16 cellular contexts compared by ENCODE assay signal in the genomic region with DNA sequence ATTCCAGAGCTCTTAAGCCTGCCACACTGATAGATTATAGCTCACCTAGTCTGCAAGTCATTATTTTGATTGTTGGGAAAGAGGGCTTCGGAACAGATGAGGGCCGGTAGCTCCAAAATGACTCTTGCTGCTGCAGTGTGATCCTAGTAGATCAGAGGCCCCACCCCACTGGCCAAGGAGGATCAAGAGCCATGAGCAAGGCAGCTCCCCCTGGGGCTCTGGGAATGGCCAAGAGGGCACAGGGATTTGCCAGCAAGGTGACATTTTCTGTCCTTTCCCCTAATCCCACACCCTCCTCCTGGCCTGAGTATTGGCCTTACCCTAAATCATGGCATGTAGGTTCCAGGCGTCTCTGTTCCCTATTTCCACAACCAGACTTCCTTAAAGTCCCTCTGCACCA. TPM values are rescaled to one million over a fixed set of nuclear protein-coding genes. Genes with fewer than 3 reads are reported as not detected.
DNase-seq lines count a peak whose midpoint lies in the region; ATAC-seq and TF ChIP-seq lines count a peak whose summit lies in the region.
"Had no signal": no experiment of that assay in that cellular context is flagged by ENCODE, and none has a peak within 500 bp of the region (broad histone marks: within the 10 kb centered on the region; RNA-seq: fewer than 3 reads in every experiment).

No MANE protein-coding gene starts in this region.

- H3K27me3 ChIP-seq in H7 (ENCODE audit: control insufficient read depth, insufficient read depth, low read length) = no peaks in the 10 kb centered on the region
- H3K27me3 ChIP-seq in lower lobe of right lung (ENCODE audit: low read depth) = no peaks in the 10 kb centered on the region
- no peaks in the 10 kb centered on the region for H3K27me3 ChIP-seq in upper lobe of right lung
- H3K27me3 ChIP-seq in tibial artery = no peaks in the 10 kb centered on the region
- H3K27me3 ChIP-seq: BE2C had no signal

- ATAC-seq in WTC11 (peak; percentile 18), lower lobe of right lung (peak; percentile 11 to 17), upper lobe of right lung (peak; percentile 40)
- ATAC-seq: GM12878 had no signal

- peaks cover 11% of the 10 kb centered on the region for H3K9me3 Mint-ChIP-seq in WTC11

- intact Hi-C loops in lower lobe of right lung (cut with DNase I) (no loop called here), upper lobe of right lung (cut with DNase I) (no loop called here), tibial artery (cut with DNase I; ENCODE audit: low total_unique reads) (no loop called here)

- TF ChIP-seq CTCF in WTC11 (IDR thresholded peaks at IDR 0.05) (no peak), lower lobe of right lung (IDR thresholded peaks at IDR 0.05) (no peak), upper lobe of right lung (IDR thresholded peaks at IDR 0.05) (no peak), tibial artery (IDR thresholded peaks at IDR 0.05) (no peak)

- CTCF ChIA-PET in WTC11 (lab: Charles Lee) = interaction anchor here (0.7 to 1.0 kb wide), 2 partner anchors 9 to 1739 kb away, joined by 3 read pairs; no protein-coding TSS in a partner anchor

- H3K4me3 ChIP-seq in H7 (ENCODE audit: insufficient read depth, low read depth, low read length) = no peak overlapping the region
- no peak overlapping the region for H3K4me3 ChIP-seq in lower lobe of right lung
- no peak overlapping the region for H3K4me3 ChIP-seq in upper lobe of right lung
- no peak overlapping the region for H3K4me3 ChIP-seq in tibial artery
- H3K4me3 ChIP-seq: GM12878, HAP-1 had no signal

- no peaks in the 10 kb centered on the region; the same call in 1 of the 2 replicates for H3K27me3 Mint-ChIP-seq in WTC11 (ENCODE audit: low read depth)

- H3K4me1 Mint-ChIP-seq in WTC11 = peaks cover 34% of the 10 kb centered on the region
- H3K4me1 Mint-ChIP-seq: CD4-positive, alpha-beta memory T cell had no signal

- DNase-seq in H7 = peak; percentile 51
- no peak for DNase-seq in WTC11 (ENCODE audit: low spot score)
- no peak for DNase-seq in lower lobe of right lung
- DNase-seq in upper lobe of right lung = no peak
- no peak for DNase-seq in AG08396 (ENCODE audit: low spot score)
- DNase-seq in tibial artery = no peak
- no peak for DNase-seq in SW480 (ENCODE audit: low spot score)
- DNase-seq: BE2C; CD4-positive, alpha-beta memory T cell; DMS79 treated with DMSO at 0.1 percent for 48 hours had no signal

- H3K27ac ChIP-seq in lower lobe of right lung = no peak overlapping the region
- H3K27ac ChIP-seq in upper lobe of right lung = no peak overlapping the region
- no peak overlapping the region for H3K27ac ChIP-seq in tibial artery
- H3K27ac ChIP-seq: HL-60 had no signal

- no peak overlapping the region for H3K4me3 Mint-ChIP-seq in WTC11
- H3K4me3 Mint-ChIP-seq: CD4-positive, alpha-beta memory T cell had no signal

- H3K36me3 ChIP-seq in H7 (replicated peaks; ENCODE audit: control insufficient read depth, insufficient read depth, low read length) (peaks cover 1% of the 10 kb centered on the region), lower lobe of right lung (peaks cover 5% of the 10 kb centered on the region), upper lobe of right lung (peaks cover 2% of the 10 kb centered on the region), tibial artery (peaks cover 23 to 29% (median 26%) of the 10 kb centered on the region in 3 donors)
- H3K36me3 ChIP-seq: BE2C had no signal

- H3K9me3 ChIP-seq in lower lobe of right lung (no peaks in the 10 kb centered on the region), upper lobe of right lung (no peaks in the 10 kb centered on the region), tibial artery (no peaks in the 10 kb centered on the region)
- H3K9me3 ChIP-seq: BE2C, HAP-1 had no signal

- H3K4me1 ChIP-seq in lower lobe of right lung (no peaks in the 10 kb centered on the region), upper lobe of right lung (no peaks in the 10 kb centered on the region), tibial artery (peaks cover 0 to 14% (median 12%) of the 10 kb centered on the region in 4 donors)

- H3K36me3 Mint-ChIP-seq in WTC11 = peaks cover 9% of the 10 kb centered on the region

- POLR2A ChIA-PET in WTC11 (lab: Charles Lee) = no interaction called here

- no peak overlapping the region for H3K27ac Mint-ChIP-seq in WTC11
- H3K27ac Mint-ChIP-seq: CD4-positive, alpha-beta memory T cell had no signal

TF ChIP-seq in WTC11, 78 proteins besides CTCF, POLR2A, EP300 and RAD21 (continues in another document):
- no peak for TF ChIP-seq ZNF425 (CRISPR knock-in tag; conservative IDR thresholded peaks at IDR 0.05)
- no peak for TF ChIP-seq ZNF512 (CRISPR knock-in tag; IDR thresholded peaks at IDR 0.05; ENCODE audit: borderline replicate concordance)
- TF ChIP-seq, protein P1, sequence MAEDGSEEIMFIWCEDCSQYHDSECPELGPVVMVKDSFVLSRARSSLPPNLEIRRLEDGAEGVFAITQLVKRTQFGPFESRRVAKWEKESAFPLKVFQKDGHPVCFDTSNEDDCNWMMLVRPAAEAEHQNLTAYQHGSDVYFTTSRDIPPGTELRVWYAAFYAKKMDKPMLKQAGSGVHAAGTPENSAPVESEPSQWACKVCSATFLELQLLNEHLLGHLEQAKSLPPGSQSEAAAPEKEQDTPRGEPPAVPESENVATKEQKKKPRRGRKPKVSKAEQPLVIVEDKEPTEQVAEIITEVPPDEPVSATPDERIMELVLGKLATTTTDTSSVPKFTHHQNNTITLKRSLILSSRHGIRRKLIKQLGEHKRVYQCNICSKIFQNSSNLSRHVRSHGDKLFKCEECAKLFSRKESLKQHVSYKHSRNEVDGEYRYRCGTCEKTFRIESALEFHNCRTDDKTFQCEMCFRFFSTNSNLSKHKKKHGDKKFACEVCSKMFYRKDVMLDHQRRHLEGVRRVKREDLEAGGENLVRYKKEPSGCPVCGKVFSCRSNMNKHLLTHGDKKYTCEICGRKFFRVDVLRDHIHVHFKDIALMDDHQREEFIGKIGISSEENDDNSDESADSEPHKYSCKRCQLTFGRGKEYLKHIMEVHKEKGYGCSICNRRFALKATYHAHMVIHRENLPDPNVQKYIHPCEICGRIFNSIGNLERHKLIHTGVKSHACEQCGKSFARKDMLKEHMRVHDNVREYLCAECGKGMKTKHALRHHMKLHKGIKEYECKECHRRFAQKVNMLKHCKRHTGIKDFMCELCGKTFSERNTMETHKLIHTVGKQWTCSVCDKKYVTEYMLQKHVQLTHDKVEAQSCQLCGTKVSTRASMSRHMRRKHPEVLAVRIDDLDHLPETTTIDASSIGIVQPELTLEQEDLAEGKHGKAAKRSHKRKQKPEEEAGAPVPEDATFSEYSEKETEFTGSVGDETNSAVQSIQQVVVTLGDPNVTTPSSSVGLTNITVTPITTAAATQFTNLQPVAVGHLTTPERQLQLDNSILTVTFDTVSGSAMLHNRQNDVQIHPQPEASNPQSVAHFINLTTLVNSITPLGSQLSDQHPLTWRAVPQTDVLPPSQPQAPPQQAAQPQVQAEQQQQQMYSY (CRISPR knock-in tag; IDR thresholded peaks at IDR 0.05) = no peak
- TF ChIP-seq FOXJ3 (CRISPR knock-in tag; IDR thresholded peaks at IDR 0.05; ENCODE audit: borderline replicate concordance) = no peak
- TF ChIP-seq ZNF121 (CRISPR knock-in tag; IDR thresholded peaks at IDR 0.05) = no peak
- TF ChIP-seq IRF2 (CRISPR knock-in tag; IDR thresholded peaks at IDR 0.05; ENCODE audit: borderline replicate concordance, low read depth) = no peak
- TF ChIP-seq GABPB1 (CRISPR knock-in tag; IDR thresholded peaks at IDR 0.05) = no peak
- no peak for TF ChIP-seq ESRRA (CRISPR knock-in tag; IDR thresholded peaks at IDR 0.05; ENCODE audit: borderline replicate concordance)
- TF ChIP-seq TCF7 (CRISPR knock-in tag; IDR thresholded peaks at IDR 0.05; ENCODE audit: low read depth) = no peak
- no peak for TF ChIP-seq SOX15 (CRISPR knock-in tag; IDR thresholded peaks at IDR 0.05)
- TF ChIP-seq NFE2L1 (CRISPR knock-in tag; IDR thresholded peaks at IDR 0.05) = no peak

RNA-seq across cellular contexts. Expression of gene EIF4E2, which starts 36.5 kb away (rescaled TPM):
- 64.6 and 65.3 TPM in 2 replicates for total RNA-seq in H7 (2014; rRNA removed; shearing (Covaris generic))
- total RNA-seq in WTC11 (2021) (90.6 to 97.8 TPM (median 95.9 TPM) in 3 replicates), lower lobe of right lung (68.1 TPM), upper lobe of right lung (68.0 TPM)

RNA-seq across cellular contexts. Expression of gene TIGD1, which starts 36.6 kb away (rescaled TPM):
- 5.0 and 8.0 TPM in 2 replicates for total RNA-seq in H7 (2014; rRNA removed; shearing (Covaris generic))
- total RNA-seq in WTC11 (2021) (5.2 to 9.0 TPM (median 6.1 TPM) in 3 replicates), lower lobe of right lung (3.7 TPM), upper lobe of right lung (3.9 TPM)

RNA-seq across cellular contexts. Expression of gene EFHD1, which starts 46.5 kb away (rescaled TPM):
- total RNA-seq in H7 (2014; rRNA removed; shearing (Covaris generic)) = 3.8 and 4.3 TPM in 2 replicates
- total RNA-seq in WTC11 (2021) (5.4 to 6.8 TPM (median 6.1 TPM) in 3 replicates), lower lobe of right lung (7.7 TPM), upper lobe of right lung (10.7 TPM)
- total RNA-seq: GM12878, HT1080 had no signal

RNA-seq across cellular contexts. Expression of gene CHRNG, which starts 47.5 kb away (rescaled TPM):
- not detected in 2 replicates for total RNA-seq in H7 (2014; rRNA removed; shearing (Covaris generic))
- total RNA-seq in WTC11 (2021) (0.20 TPM in 1 of 3 replicates, not detected in the others), lower lobe of right lung (not detected), upper lobe of right lung (not detected)
- total RNA-seq: A172; CD4-positive, alpha-beta memory T cell; GM12878; H1; HT1080 had no signal
